1 cellular context compared by ENCODE assay signal in the genomic region with DNA sequence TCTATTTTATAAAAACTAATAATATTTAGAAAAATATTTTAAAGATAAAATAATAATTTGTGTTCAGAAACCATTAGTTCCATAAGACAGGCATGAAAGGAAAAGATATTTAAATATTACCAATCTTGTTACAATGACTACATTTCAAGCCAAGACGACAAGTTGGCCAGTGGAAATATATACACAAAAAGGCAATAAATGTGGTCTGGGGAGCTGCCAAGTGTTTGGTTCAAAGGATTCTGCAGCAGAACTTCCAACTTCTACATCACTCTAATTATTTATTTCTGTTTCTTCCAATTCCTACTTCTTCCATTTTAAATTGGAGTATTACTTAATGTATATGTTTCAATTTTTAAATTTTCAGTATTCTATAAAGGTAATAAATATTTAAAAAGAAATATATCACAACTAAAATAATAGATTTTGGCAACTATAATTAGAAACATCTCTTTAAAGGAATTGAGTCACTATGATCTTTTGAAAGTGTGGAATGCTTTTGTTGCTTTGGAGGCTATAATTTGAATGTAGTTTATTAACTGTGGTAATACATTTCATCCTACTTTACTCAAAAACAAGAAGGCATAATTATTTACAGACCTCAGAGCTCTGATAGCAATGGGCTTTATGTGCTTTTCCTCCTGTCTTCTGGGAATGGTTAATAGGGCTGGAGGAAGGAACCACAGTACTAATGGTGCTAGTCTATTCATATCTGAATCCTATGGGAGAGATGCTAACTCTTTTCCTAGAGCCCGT.
TF ChIP-seq lines count a peak whose summit lies in the region.

No MANE protein-coding gene starts in this region.

TF ChIP-seq in IMR-90, 13 proteins besides CTCF, POLR2A, EP300 and RAD21:
- TF ChIP-seq FOS (IDR thresholded peaks at IDR 0.05; ENCODE audit: low read depth, low read length) (no peak), MAZ (IDR thresholded peaks at IDR 0.05; ENCODE audit: borderline replicate concordance, low read depth, low read length) (no peak), BHLHE40 (IDR thresholded peaks at IDR 0.05; ENCODE audit: low read depth, low read length) (no peak), RCOR1 (IDR thresholded peaks at IDR 0.05; ENCODE audit: insufficient replicate concordance, low read length) (no peak), CHD1 (IDR thresholded peaks at IDR 0.05; ENCODE audit: low read depth, low read length) (no peak), RFX5 (IDR thresholded peaks at IDR 0.05; ENCODE audit: low read depth, low read length) (no peak), CEBPB (IDR thresholded peaks at IDR 0.05; ENCODE audit: low read depth, low read length) (no peak), MAFK (IDR thresholded peaks at IDR 0.05; ENCODE audit: low read depth, low read length) (no peak), SMC3 (IDR thresholded peaks at IDR 0.05; ENCODE audit: low read depth, low read length) (no peak), NFE2L2 (IDR thresholded peaks at IDR 0.05; ENCODE audit: low read depth, low read length) (no peak), MXI1 (IDR thresholded peaks at IDR 0.05; ENCODE audit: borderline replicate concordance, low read depth, low read length) (no peak)
- TF ChIP-seq, protein P1, sequence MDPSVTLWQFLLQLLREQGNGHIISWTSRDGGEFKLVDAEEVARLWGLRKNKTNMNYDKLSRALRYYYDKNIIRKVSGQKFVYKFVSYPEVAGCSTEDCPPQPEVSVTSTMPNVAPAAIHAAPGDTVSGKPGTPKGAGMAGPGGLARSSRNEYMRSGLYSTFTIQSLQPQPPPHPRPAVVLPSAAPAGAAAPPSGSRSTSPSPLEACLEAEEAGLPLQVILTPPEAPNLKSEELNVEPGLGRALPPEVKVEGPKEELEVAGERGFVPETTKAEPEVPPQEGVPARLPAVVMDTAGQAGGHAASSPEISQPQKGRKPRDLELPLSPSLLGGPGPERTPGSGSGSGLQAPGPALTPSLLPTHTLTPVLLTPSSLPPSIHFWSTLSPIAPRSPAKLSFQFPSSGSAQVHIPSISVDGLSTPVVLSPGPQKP (IDR thresholded peaks at IDR 0.05; ENCODE audit: borderline replicate concordance, low read depth, low read length) = no peak
- TF ChIP-seq, protein P2, sequence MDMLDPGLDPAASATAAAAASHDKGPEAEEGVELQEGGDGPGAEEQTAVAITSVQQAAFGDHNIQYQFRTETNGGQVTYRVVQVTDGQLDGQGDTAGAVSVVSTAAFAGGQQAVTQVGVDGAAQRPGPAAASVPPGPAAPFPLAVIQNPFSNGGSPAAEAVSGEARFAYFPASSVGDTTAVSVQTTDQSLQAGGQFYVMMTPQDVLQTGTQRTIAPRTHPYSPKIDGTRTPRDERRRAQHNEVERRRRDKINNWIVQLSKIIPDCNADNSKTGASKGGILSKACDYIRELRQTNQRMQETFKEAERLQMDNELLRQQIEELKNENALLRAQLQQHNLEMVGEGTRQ (IDR thresholded peaks at IDR 0.05; ENCODE audit: low read depth, low read length) = no peak
